Comparison of ENCODE assay signal across 22 cellular contexts in genomic region chr4:7777871-7778523, GRCh38.
DNase-seq lines count a peak whose midpoint lies in the region; ATAC-seq and TF ChIP-seq lines count a peak whose summit lies in the region.
"Had no signal": no experiment of that assay in that cellular context is flagged by ENCODE, and none has a peak within 500 bp of the region (broad histone marks: within the 10 kb centered on the region; RNA-seq: fewer than 3 reads in every experiment).

No MANE protein-coding gene starts in this region.

- H3K27ac Mint-ChIP-seq in glutamatergic neuron (ENCODE audit: unreplicated experiment), result peak overlapping the region; percentile 62
- H3K27ac Mint-ChIP-seq in stimulated activated effector memory CD8-positive, alpha-beta T cell treated with anti-CD3 and anti-CD28 coated beads, Interleukin-12 subunit alpha, Interleukin-12 subunit beta, amount 100 ng/mL, for 72 hours, result peak overlapping the region; percentile 62
- H3K27ac Mint-ChIP-seq: immature natural killer cell had no signal

- no peak for ATAC-seq in stimulated activated effector memory CD8-positive, alpha-beta T cell treated with anti-CD3 and anti-CD28 coated beads, Interleukin-12 subunit alpha, Interleukin-12 subunit beta, amount 100 ng/mL, for 72 hours
- ATAC-seq in GM21515 (IDR thresholded peaks at IDR 0.05; ENCODE audit: unreplicated experiment), result no peak
- ATAC-seq: activated CD8-positive, alpha-beta T cell treated with anti-CD3 and anti-CD28 coated beads, Interleukin-2, amount 10 ng/mL, durations not matched to agents 7 days and 5 days; activated T-cell treated with anti-CD3 and anti-CD28 coated beads, Interleukin-2, amount 50 U/mL, for 72 hours; heart left ventricle; naive thymus-derived CD4-positive, alpha-beta T cell had no signal

- H3K4me3 ChIP-seq in astrocyte of the spinal cord (ENCODE audit: low read depth, low read length), result no peak overlapping the region
- H3K4me3 ChIP-seq: BLaER1 treated with 17β-estradiol and CSF1 and Interleukin-3, amounts not matched to agents 10 nM and 100 nM had no signal

- peaks cover 69% of the 10 kb centered on the region for H3K9me3 Mint-ChIP-seq in glutamatergic neuron (ENCODE audit: unreplicated experiment)
- H3K9me3 Mint-ChIP-seq in stimulated activated effector memory CD8-positive, alpha-beta T cell treated with anti-CD3 and anti-CD28 coated beads, Interleukin-12 subunit alpha, Interleukin-12 subunit beta, amount 100 ng/mL, for 72 hours, result no peaks in the 10 kb centered on the region
- H3K9me3 Mint-ChIP-seq: activated T-cell treated with anti-CD3 and anti-CD28 coated beads, Interleukin-2, amount 50 U/mL, for 72 hours; immature natural killer cell; naive thymus-derived CD4-positive, alpha-beta T cell had no signal

- TF ChIP-seq CTCF in astrocyte of the spinal cord (IDR thresholded peaks at IDR 0.05; ENCODE audit: low read depth, low read length), result no peak
- no peak for TF ChIP-seq CTCF in glutamatergic neuron (IDR thresholded peaks at IDR 0.05; ENCODE audit: partially characterized antibody, unreplicated experiment)

- peaks cover 6% of the 10 kb centered on the region for H3K36me3 Mint-ChIP-seq in glutamatergic neuron (ENCODE audit: unreplicated experiment)
- peaks cover 65% of the 10 kb centered on the region for H3K36me3 Mint-ChIP-seq in stimulated activated effector memory CD8-positive, alpha-beta T cell treated with anti-CD3 and anti-CD28 coated beads, Interleukin-12 subunit alpha, Interleukin-12 subunit beta, amount 100 ng/mL, for 72 hours

- in situ Hi-C loops in astrocyte of the spinal cord (cut with HindIII; ENCODE audit: low sequenced_read_pairs), result no loop called here

- H3K4me3 Mint-ChIP-seq in glutamatergic neuron (ENCODE audit: unreplicated experiment), result no peak overlapping the region
- H3K4me3 Mint-ChIP-seq in stimulated activated effector memory CD8-positive, alpha-beta T cell treated with anti-CD3 and anti-CD28 coated beads, Interleukin-12 subunit alpha, Interleukin-12 subunit beta, amount 100 ng/mL, for 72 hours, result no peak overlapping the region
- H3K4me3 Mint-ChIP-seq: activated CD8-positive, alpha-beta T cell treated with anti-CD3 and anti-CD28 coated beads, Interleukin-2, amount 10 ng/mL, durations not matched to agents 7 days and 5 days; immature natural killer cell; naive thymus-derived CD4-positive, alpha-beta T cell had no signal

- peaks cover 43% of the 10 kb centered on the region for H3K27me3 Mint-ChIP-seq in glutamatergic neuron (ENCODE audit: unreplicated experiment)
- H3K27me3 Mint-ChIP-seq: naive thymus-derived CD4-positive, alpha-beta T cell had no signal

- peaks cover 60% of the 10 kb centered on the region for H3K4me1 Mint-ChIP-seq in glutamatergic neuron (ENCODE audit: low read depth, unreplicated experiment)
- peaks cover 32% of the 10 kb centered on the region for H3K4me1 Mint-ChIP-seq in stimulated activated effector memory CD8-positive, alpha-beta T cell treated with anti-CD3 and anti-CD28 coated beads, Interleukin-12 subunit alpha, Interleukin-12 subunit beta, amount 100 ng/mL, for 72 hours

- DNase-seq in activated effector memory CD4-positive, alpha-beta T cell treated with anti-CD3 and anti-CD28 coated beads, Interleukin-2, amount 50 U/mL, for 16 hours, result peak; percentile 46
- no peak for DNase-seq in activated effector memory CD4-positive, alpha-beta T cell treated with Interleukin-2 at 50 U/mL for 16 hours
- DNase-seq in astrocyte of the spinal cord (ENCODE audit: low read depth, low spot score) (peak; percentile 28), glutamatergic neuron (no peak), H4 (ENCODE audit: low spot score) (no peak)
- DNase-seq in stimulated activated effector memory CD8-positive, alpha-beta T cell treated with anti-CD3 and anti-CD28 coated beads, Interleukin-12 subunit alpha, Interleukin-12 subunit beta, amount 100 ng/mL, for 72 hours (ENCODE audit: low spot score in 2 of 2), result no peak
- DNase-seq in stimulated activated CD8-positive, alpha-beta memory T cell treated with anti-CD3 and anti-CD28 coated beads, Interleukin-4, amount 100 ng/mL, for 48 hours, result no peak
- DNase-seq: activated CD8-positive, alpha-beta T cell treated with anti-CD3 and anti-CD28 coated beads, Interleukin-2, amount 10 ng/mL, durations not matched to agents 7 days and 5 days; activated T-cell treated with anti-CD3 and anti-CD28 coated beads, Interleukin-2, amount 50 U/mL, for 72 hours; effector CD4-positive, alpha-beta T cell; GOT3; immature natural killer cell; mammary epithelial cell; naive thymus-derived CD4-positive, alpha-beta T cell; NCI-H146; NCI-H2171 treated with DMSO at 0.1 percent for 48 hours; NCI-H69; stimulated activated CD4-positive, alpha-beta T cell treated with anti-CD3 and anti-CD28 coated beads, Interleukin-4, amount 100 ng/mL, for 24 hours; T-helper 2 cell had no signal

Comparison
In these comparisons a context has a peak if more than half of its experiments do, and no peak if none do; other contexts are left out.
1. DNase-seq: peak in activated effector memory CD4-positive, alpha-beta T cell treated with anti-CD3 and anti-CD28 coated beads, Interleukin-2, amount 50 U/mL, for 16 hours (single experiment) and astrocyte of the spinal cord (single experiment); none in activated effector memory CD4-positive, alpha-beta T cell treated with Interleukin-2 at 50 U/mL for 16 hours (single experiment), glutamatergic neuron (single experiment), stimulated activated effector memory CD8-positive, alpha-beta T cell treated with anti-CD3 and anti-CD28 coated beads, Interleukin-12 subunit alpha, Interleukin-12 subunit beta, amount 100 ng/mL, for 72 hours (0 of 2), H4 (single experiment) and stimulated activated CD8-positive, alpha-beta memory T cell treated with anti-CD3 and anti-CD28 coated beads, Interleukin-4, amount 100 ng/mL, for 48 hours (single experiment).